ENCODE assay signal across 16 cellular contexts in the genomic region with DNA sequence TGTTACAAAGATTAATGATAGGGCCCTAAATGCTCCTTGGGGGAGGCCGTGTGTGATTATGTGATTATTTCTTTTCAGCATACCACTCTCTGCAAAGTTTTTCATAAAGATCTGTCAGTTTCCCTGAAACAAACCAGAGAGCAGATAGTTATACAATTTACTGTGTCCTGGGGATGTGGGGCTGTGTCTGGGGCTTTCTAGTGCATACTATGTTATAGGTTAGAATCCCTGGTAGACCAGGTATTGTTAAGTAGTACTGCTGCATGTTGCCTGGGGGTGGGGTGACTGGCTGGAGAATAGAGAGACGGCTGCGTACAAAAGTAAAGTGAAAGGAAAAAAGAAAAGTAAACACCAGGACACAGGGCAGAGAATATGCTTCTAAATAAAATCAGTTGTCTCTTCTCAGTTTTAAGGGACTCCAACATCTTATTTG. TPM values are rescaled to one million over a fixed set of nuclear protein-coding genes. Genes with fewer than 3 reads are reported as not detected.
DNase-seq lines count a peak whose midpoint lies in the region; ATAC-seq and TF ChIP-seq lines count a peak whose summit lies in the region.
"Had no signal": no experiment of that assay in that cellular context is flagged by ENCODE, and none has a peak within 500 bp of the region (broad histone marks: within the 10 kb centered on the region; RNA-seq: fewer than 3 reads in every experiment).

No MANE protein-coding gene starts in this region.

- in situ Hi-C loops in IMR-90 (cut with MboI; ENCODE audit: low sequenced_read_pairs), result loop anchor here (5.0 kb wide), 1 partner anchor 117 kb away; no protein-coding TSS in a partner anchor

- BruUV-seq in IMR-90 (replicated peaks; lab: Mats Ljungman, UMichigan), result no TSS peak

- peak overlapping the region; percentile 28 for H3K4me3 Mint-ChIP-seq in mesothelial cell of epicardium
- H3K4me3 Mint-ChIP-seq in type B pancreatic cell, result peak overlapping the region; percentile 57
- H3K4me3 Mint-ChIP-seq in activated naive CD8-positive, alpha-beta T cell treated with anti-CD3 and anti-CD28 coated beads, Interleukin-2, amount 50 U/mL, for 24 hours, result no peak overlapping the region
- H3K4me3 Mint-ChIP-seq: activated CD4-positive, alpha-beta memory T cell treated with anti-CD3 and anti-CD28 coated beads for 36 hours; activated naive CD4-positive, alpha-beta T cell treated with anti-CD3 and anti-CD28 coated beads, Interleukin-2, amount 50 U/mL, for 24 hours; activated T-cell treated with anti-CD3 and anti-CD28 coated beads, Interleukin-2, amount 50 U/mL, for 24 hours had no signal

- peak overlapping the region; percentile 59 for H3K18ac ChIP-seq in IMR-90 (ENCODE audit: low read depth, low read length)

- H4K5ac ChIP-seq in IMR-90 (ENCODE audit: low read depth, low read length), result peak overlapping the region; percentile 45

- H3K4me1 ChIP-seq in IMR-90 (ENCODE audit: control insufficient read depth, insufficient read depth, low read length) (peaks cover 20% of the 10 kb centered on the region), adipocyte (ENCODE audit: control insufficient read depth, insufficient read depth, low read length) (peaks cover 13% of the 10 kb centered on the region)

- TF ChIP-seq POLR2A in IMR-90 (IDR thresholded peaks at IDR 0.05; ENCODE audit: low read depth, low read length), result no peak

- DNase-seq in IMR-90, result no peak
- DNase-seq in adipocyte (ENCODE audit: low read depth), result no peak
- DNase-seq in mesothelial cell of epicardium (ENCODE audit: low spot score in 2 of 2, unreplicated experiment in 2 of 2), result no peak
- no peak for DNase-seq in type B pancreatic cell (ENCODE audit: extremely low spot score, unreplicated experiment)
- no peak for DNase-seq in NCI-H748 (lab: John Stamatoyannopoulos, UW; ENCODE audit: unreplicated experiment)
- DNase-seq in activated naive CD8-positive, alpha-beta T cell treated with anti-CD3 and anti-CD28 coated beads, Interleukin-2, amount 50 U/mL, for 24 hours, result no peak
- DNase-seq: activated CD4-positive, alpha-beta memory T cell treated with anti-CD3 and anti-CD28 coated beads for 36 hours; activated T-cell treated with anti-CD3 and anti-CD28 coated beads, Interleukin-2, amount 50 U/mL, for 24 hours; NCI-H1092 treated with DMSO at 0.1 percent for 48 hours; NCI-H2171; pancreas; stimulated activated CD4-positive, alpha-beta T cell treated with anti-CD3 and anti-CD28 coated beads, Interleukin-2, amount 100 ng/mL, for 24 hours had no signal

- peak overlapping the region; percentile 26; the same call in 1 of the 2 replicates for H3K27ac ChIP-seq in IMR-90 (ENCODE audit: insufficient read depth, low read length)
- H3K27ac ChIP-seq: gastroesophageal sphincter, pancreas had no signal

- TF ChIP-seq CTCF in IMR-90 (conservative IDR thresholded peaks at IDR 0.05; ENCODE audit: low read depth, low read length) (no peak), mesothelial cell of epicardium (IDR thresholded peaks at IDR 0.05; ENCODE audit: unreplicated experiment) (no peak), type B pancreatic cell (conservative IDR thresholded peaks at IDR 0.05) (no peak)

- H3K4me3 ChIP-seq in IMR-90 (ENCODE audit: insufficient read depth, low read depth, low read length) (no peak overlapping the region), adipocyte (ENCODE audit: low read length) (no peak overlapping the region)
- H3K4me3 ChIP-seq: gastroesophageal sphincter, pancreas had no signal

- no peak for ATAC-seq in IMR-90 (ENCODE audit: low read depth)
- ATAC-seq in activated naive CD8-positive, alpha-beta T cell treated with anti-CD3 and anti-CD28 coated beads, Interleukin-2, amount 50 U/mL, for 24 hours, result no peak
- no peak for ATAC-seq in HG02884 (IDR thresholded peaks at IDR 0.05; ENCODE audit: unreplicated experiment)
- ATAC-seq: gastroesophageal sphincter, pancreas had no signal

- H3K9me3 ChIP-seq in IMR-90 (ENCODE audit: control insufficient read depth, insufficient read depth, low read length) (no peaks in the 10 kb centered on the region), adipocyte (ENCODE audit: control insufficient read depth, low read length) (no peaks in the 10 kb centered on the region)
- H3K9me3 ChIP-seq: gastroesophageal sphincter, pancreas had no signal

- peak overlapping the region; percentile 37; the same call in 1 of the 3 replicates for H2BK15ac ChIP-seq in IMR-90 (ENCODE audit: low read depth, low read length)

- no peaks in the 10 kb centered on the region for H4K20me1 ChIP-seq in IMR-90 (ENCODE audit: insufficient read depth, low read length)

- TF ChIP-seq RAD21 in IMR-90 (IDR thresholded peaks at IDR 0.05; ENCODE audit: low read length), result no peak

- peak overlapping the region; percentile 40; the same call in 1 of the 2 replicates for H4K91ac ChIP-seq in IMR-90 (ENCODE audit: insufficient read depth, low read depth, low read length)

- H3K4ac ChIP-seq in IMR-90 (ENCODE audit: low read depth, low read length), result peak overlapping the region; percentile 82

- intact Hi-C loops in IMR-90 (cut with micrococcal nuclease), result no loop called here

- H3K14ac ChIP-seq in IMR-90 (replicated peaks; ENCODE audit: low read depth, low read length), result no peak overlapping the region; the same call in 1 of the 2 replicates

- H2BK120ac ChIP-seq in IMR-90 (ENCODE audit: low read depth, low read length), result peak overlapping the region; percentile 83

- peaks cover 4% of the 10 kb centered on the region; the same call in 1 of the 2 replicates for H3K9me1 ChIP-seq in IMR-90 (ENCODE audit: insufficient read depth, low read length)

- H4K8ac ChIP-seq in IMR-90 (ENCODE audit: low read depth in 2 of 2, low read length in 2 of 2), result peak overlapping the region; percentile 42 to 75; a peak in 3 of 4 replicates

- H2AFZ ChIP-seq in IMR-90 (replicated peaks; ENCODE audit: low read length, poor library complexity), result peak overlapping the region; percentile 38

- peak overlapping the region; percentile 45; the same call in 1 of the 2 replicates for H2BK20ac ChIP-seq in IMR-90 (ENCODE audit: low read depth, low read length)

- WGBS in IMR-90 (ENCODE audit: extremely low coverage in 2 of 2, insufficient read length in 1 of 2), 2 experiments, result no CpG with 5 or more reads among the region's 3 CpGs

- H3K27ac Mint-ChIP-seq in mesothelial cell of epicardium (peak overlapping the region; percentile 85), type B pancreatic cell (peak overlapping the region; percentile 34)
- no peak overlapping the region for H3K27ac Mint-ChIP-seq in activated naive CD8-positive, alpha-beta T cell treated with anti-CD3 and anti-CD28 coated beads, Interleukin-2, amount 50 U/mL, for 24 hours
- H3K27ac Mint-ChIP-seq: activated CD4-positive, alpha-beta memory T cell treated with anti-CD3 and anti-CD28 coated beads for 36 hours; activated naive CD4-positive, alpha-beta T cell treated with anti-CD3 and anti-CD28 coated beads, Interleukin-2, amount 50 U/mL, for 24 hours; activated T-cell treated with anti-CD3 and anti-CD28 coated beads, Interleukin-2, amount 50 U/mL, for 24 hours had no signal

- peak overlapping the region; percentile 44 for H2BK5ac ChIP-seq in IMR-90 (ENCODE audit: low read depth, low read length, poor library complexity, severe bottlenecking)

- H2AK5ac ChIP-seq in IMR-90 (ENCODE audit: low read depth, low read length), result 0 out of 2 replicates have a peak overlapping the region, but pooled peaks have one; percentile 30

- H3K79me1 ChIP-seq in IMR-90 (ENCODE audit: low read depth in 1 of 2, low read length in 2 of 2), result peaks cover 5 to 19% of the 10 kb centered on the region in 2 experiments

- peak overlapping the region; percentile 50 for H2AK9ac ChIP-seq in IMR-90 (replicated peaks; ENCODE audit: low read depth, low read length, poor library complexity)

- H3K36me3 ChIP-seq in IMR-90 (ENCODE audit: control insufficient read depth, insufficient read depth, low read length), result no peaks in the 10 kb centered on the region
- H3K36me3 ChIP-seq in adipocyte (ENCODE audit: control insufficient read depth, insufficient read depth, low read length, severe bottlenecking), result no peaks in the 10 kb centered on the region
- H3K36me3 ChIP-seq: gastroesophageal sphincter, pancreas had no signal

- peak overlapping the region; percentile 63; the same call in 1 of the 2 replicates for H3K4me2 ChIP-seq in IMR-90 (ENCODE audit: low read depth, low read length)

- peak overlapping the region; percentile 34 for H3K9ac ChIP-seq in IMR-90 (ENCODE audit: low read depth, low read length)
- peak overlapping the region; percentile 33 for H3K9ac ChIP-seq in adipocyte (ENCODE audit: low read length)

- H3K9me3 Mint-ChIP-seq in mesothelial cell of epicardium (no peaks in the 10 kb centered on the region), type B pancreatic cell (no peaks in the 10 kb centered on the region)
- no peaks in the 10 kb centered on the region for H3K9me3 Mint-ChIP-seq in activated naive CD8-positive, alpha-beta T cell treated with anti-CD3 and anti-CD28 coated beads, Interleukin-2, amount 50 U/mL, for 24 hours
- H3K9me3 Mint-ChIP-seq: activated CD4-positive, alpha-beta memory T cell treated with anti-CD3 and anti-CD28 coated beads for 36 hours; activated naive CD4-positive, alpha-beta T cell treated with anti-CD3 and anti-CD28 coated beads, Interleukin-2, amount 50 U/mL, for 24 hours; activated T-cell treated with anti-CD3 and anti-CD28 coated beads, Interleukin-2, amount 50 U/mL, for 24 hours had no signal

- dilution Hi-C loops in IMR-90 (cut with HindIII; ENCODE audit: low sequenced_read_pairs, unreplicated experiment), result no loop called here

- POLR2A ChIA-PET in IMR-90 (lab: Charles Lee; ENCODE audit: unreplicated experiment), result no interaction called here

- H3K56ac ChIP-seq in IMR-90 (ENCODE audit: extremely low read depth, insufficient read depth, low read length), result no peak overlapping the region

- no peaks in the 10 kb centered on the region for H3K27me3 ChIP-seq in IMR-90 (ENCODE audit: control insufficient read depth, insufficient read depth, low read length)
- no peaks in the 10 kb centered on the region for H3K27me3 ChIP-seq in adipocyte (replicated peaks; ENCODE audit: control insufficient read depth, insufficient read depth, low read length)

- H3K36me3 Mint-ChIP-seq in mesothelial cell of epicardium (no peaks in the 10 kb centered on the region), type B pancreatic cell (no peaks in the 10 kb centered on the region)
- H3K36me3 Mint-ChIP-seq in activated naive CD8-positive, alpha-beta T cell treated with anti-CD3 and anti-CD28 coated beads, Interleukin-2, amount 50 U/mL, for 24 hours (ENCODE audit: low read depth), result no peaks in the 10 kb centered on the region
- H3K36me3 Mint-ChIP-seq: activated CD4-positive, alpha-beta memory T cell treated with anti-CD3 and anti-CD28 coated beads for 36 hours; activated naive CD4-positive, alpha-beta T cell treated with anti-CD3 and anti-CD28 coated beads, Interleukin-2, amount 50 U/mL, for 24 hours had no signal

- H3K4me1 Mint-ChIP-seq in mesothelial cell of epicardium, result peaks cover 50% of the 10 kb centered on the region
- H3K4me1 Mint-ChIP-seq in type B pancreatic cell (ENCODE audit: unreplicated experiment), result peaks cover 42% of the 10 kb centered on the region
- peaks cover 7% of the 10 kb centered on the region for H3K4me1 Mint-ChIP-seq in activated naive CD8-positive, alpha-beta T cell treated with anti-CD3 and anti-CD28 coated beads, Interleukin-2, amount 50 U/mL, for 24 hours

- H3K27me3 Mint-ChIP-seq in mesothelial cell of epicardium (ENCODE audit: low read depth) (peaks cover 35% of the 10 kb centered on the region), type B pancreatic cell (peaks cover 31% of the 10 kb centered on the region)
- peaks cover 30% of the 10 kb centered on the region for H3K27me3 Mint-ChIP-seq in activated naive CD8-positive, alpha-beta T cell treated with anti-CD3 and anti-CD28 coated beads, Interleukin-2, amount 50 U/mL, for 24 hours

- H3K23ac ChIP-seq in IMR-90 (ENCODE audit: low read depth, low read length), result 0 out of 2 replicates have a peak overlapping the region, but pooled peaks have one; percentile 14

- CTCF ChIA-PET in IMR-90 (lab: Yijun Ruan, JAX), result no interaction called here

RNA-seq across cellular contexts. Expression of a gene that starts 3.3 kb away (rescaled TPM):
- 93.9 and 148 TPM in 2 replicates for total RNA-seq in IMR-90 (2012; rRNA removed)
- 64.8 and 65.1 TPM in 2 replicates for polyA plus RNA-seq in IMR-90 (2012; rRNA removed)
- 37.7 and 114 TPM in 2 replicates for polyA plus RNA-seq in IMR-90 (2012; cell fraction: cytosol; rRNA removed)
- polyA plus RNA-seq in IMR-90 (2012; cell fraction: nucleus; rRNA removed; ENCODE audit: low replicate concordance), result 22.9 and 25.9 TPM in 2 replicates
- 68.0 to 80.6 TPM (median 71.1 TPM) in 3 replicates for total RNA-seq in mesothelial cell of epicardium
- total RNA-seq in type B pancreatic cell (ENCODE audit: low replicate concordance), result 8.3 and 51.3 TPM in 2 replicates
- total RNA-seq: T-helper 1 cell treated with Interleukin-12 subunit alpha and Interleukin-12 subunit beta and Interleukin-4 antibody, amounts not matched to agents 30 ng/mL and 1 ng/mL, for 36 hours had no signal
